ENCODE assay signal across 8 cellular contexts in the genomic region with DNA sequence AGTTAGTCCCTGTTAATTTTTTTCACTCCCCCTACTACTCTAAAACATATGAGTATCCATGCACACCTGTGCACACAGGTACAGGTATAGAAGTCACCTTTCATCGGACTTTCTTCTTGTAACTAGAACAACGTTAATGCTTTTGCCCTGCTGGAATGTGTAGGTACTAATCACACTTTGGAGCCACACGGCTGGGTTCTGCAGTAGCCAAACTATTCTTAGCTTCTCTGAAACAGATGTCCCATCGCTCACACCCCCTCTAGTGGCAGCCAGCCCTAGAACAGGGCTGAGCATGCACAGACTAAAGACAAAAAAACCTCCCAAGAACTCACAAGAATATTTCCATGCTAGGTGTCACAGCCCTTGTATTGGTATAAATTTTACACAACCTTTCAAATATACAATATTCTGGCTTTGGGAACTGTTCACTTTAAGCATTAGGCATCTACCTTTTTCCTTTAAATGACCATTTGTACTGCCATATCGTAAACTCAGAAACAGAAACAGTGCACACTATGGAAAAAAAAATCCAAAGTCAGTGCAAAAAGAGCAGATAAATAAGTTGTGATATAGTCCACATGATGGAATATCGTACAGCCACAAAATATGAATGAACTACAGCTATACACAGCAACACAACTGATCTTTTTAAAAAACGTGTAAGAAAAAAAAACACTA.
DNase-seq lines count a peak whose midpoint lies in the region; ATAC-seq and TF ChIP-seq lines count a peak whose summit lies in the region.

No MANE protein-coding gene starts in this region.

- no peaks in the 10 kb centered on the region for H3K9me3 Mint-ChIP-seq in naive B cell

- H3K36me3 Mint-ChIP-seq in naive B cell = peaks cover 0 to 6% of the 10 kb centered on the region in 2 donors

- peak overlapping the region; percentile 8 for H3K27ac ChIP-seq in substantia nigra (ENCODE audit: low read depth, low read length, poor library complexity, severe bottlenecking)

- no peaks in the 10 kb centered on the region for H3K36me3 ChIP-seq in BE2C

- peak; percentile 88 for ATAC-seq in GM18909 (IDR thresholded peaks at IDR 0.05; ENCODE audit: poor library complexity, unreplicated experiment)
- peak; percentile 84 for ATAC-seq in HG03066 (IDR thresholded peaks at IDR 0.05; ENCODE audit: low read depth, unreplicated experiment)
- peak; percentile 69 to 75 for ATAC-seq in naive B cell (ENCODE audit: low read depth in 2 of 2)

- H3K27me3 ChIP-seq in BE2C = no peaks in the 10 kb centered on the region

- H3K27me3 Mint-ChIP-seq in naive B cell = no peaks in the 10 kb centered on the region

- no peaks in the 10 kb centered on the region for H3K9me3 ChIP-seq in BE2C

- H3K4me3 ChIP-seq in BE2C (ENCODE audit: low read depth, low read length) (no peak overlapping the region), epithelial cell of esophagus (ENCODE audit: low read length) (no peak overlapping the region)

- H3K4me1 Mint-ChIP-seq in naive B cell = peaks cover 33 to 37% (median 36%) of the 10 kb centered on the region in 3 donors

- peaks cover 6% of the 10 kb centered on the region for H3K4me1 ChIP-seq in BE2C

- peak overlapping the region in 4 of 6 donors; percentile 19 to 82 (median 52) for H3K27ac Mint-ChIP-seq in naive B cell

- TF ChIP-seq CTCF in BE2C (IDR thresholded peaks at IDR 0.05; ENCODE audit: low read depth, low read length) = peak; percentile 98
- peak; percentile 97 for TF ChIP-seq CTCF in epithelial cell of esophagus (IDR thresholded peaks at IDR 0.05; ENCODE audit: insufficient read depth, low read depth, low read length, missing control alignments)

- DNase-seq in BE2C = peak; percentile 83
- DNase-seq in NCI-H748 treated with DMSO at 0.1 percent for 48 hours (lab: John Stamatoyannopoulos, UW) = peak; percentile 74
- peak; percentile 13 to 18 for DNase-seq in activated CD8-positive, alpha-beta memory T cell treated with anti-CD3 and anti-CD28 coated beads for 4 hours (ENCODE audit: low read depth in 2 of 2)
- DNase-seq in epithelial cell of esophagus (ENCODE audit: low read depth) = peak; percentile 73
- DNase-seq in naive B cell = peak; percentile 29
- DNase-seq in substantia nigra (lab: John Stamatoyannopoulos, UW) = peak in 38 of 49 donors; percentile 19 to 82 (median 65)

- no peak overlapping the region for H3K4me3 Mint-ChIP-seq in naive B cell

Comparison
In these comparisons a context has a peak if more than half of its experiments do, and no peak if none do; other contexts are left out.
1. DNase-seq: peak in every context shown above with its lines; median percentile 83 in BE2C; 74 in NCI-H748 treated with DMSO at 0.1 percent for 48 hours; 73 in epithelial cell of esophagus; 65 in substantia nigra; 29 in naive B cell; 16 in activated CD8-positive, alpha-beta memory T cell treated with anti-CD3 and anti-CD28 coated beads for 4 hours.